8 cellular contexts compared by ENCODE assay signal in genomic region chr7:135510603-135511183, GRCh38. TPM values are rescaled to one million over a fixed set of nuclear protein-coding genes. Genes with fewer than 3 reads are reported as not detected.
DNase-seq lines count a peak whose midpoint lies in the region; ATAC-seq and TF ChIP-seq lines count a peak whose summit lies in the region.

No MANE protein-coding gene starts in this region.

- no peaks in the 10 kb centered on the region for H3K9me2 ChIP-seq in SU-DHL-6 (replicated peaks; ENCODE audit: insufficient read depth, low read length)

- H3K36me3 ChIP-seq in SU-DHL-6 (ENCODE audit: low read length), result no peaks in the 10 kb centered on the region

- peak overlapping the region; percentile 79 for H3K4me2 ChIP-seq in SU-DHL-6 (ENCODE audit: low read depth, low read length, poor library complexity, severe bottlenecking)

- H3K9me3 ChIP-seq in SU-DHL-6 (ENCODE audit: insufficient read depth, low read length), result no peaks in the 10 kb centered on the region

- H3K79me2 ChIP-seq in SU-DHL-6 (ENCODE audit: insufficient read depth, low read length), result peaks cover 41% of the 10 kb centered on the region

- peak overlapping the region; percentile 98 for H2AFZ ChIP-seq in SU-DHL-6 (ENCODE audit: low read depth, low read length, severe bottlenecking)

- ATAC-seq in foreskin keratinocyte (no peak), HG02571 (IDR thresholded peaks at IDR 0.05; ENCODE audit: unreplicated experiment) (no peak)

- H3K27ac ChIP-seq in SU-DHL-6 (ENCODE audit: low read depth, low read length) (peak overlapping the region; percentile 27; the same call in 1 of the 2 replicates), foreskin keratinocyte (no peak overlapping the region)

- H3K4me3 ChIP-seq in AG09309 (ENCODE audit: control insufficient read depth, low read depth, low read length), result peak overlapping the region; percentile 46
- H3K4me3 ChIP-seq in SU-DHL-6 (ENCODE audit: insufficient read depth, low read length, poor library complexity, severe bottlenecking), result peak overlapping the region; percentile 84
- peak overlapping the region; percentile 96 for H3K4me3 ChIP-seq in skeletal muscle cell (ENCODE audit: low read depth, low read length)

- H4K20me1 ChIP-seq in SU-DHL-6 (ENCODE audit: low read depth, low read length), result no peaks in the 10 kb centered on the region

- H3F3A ChIP-seq in SU-DHL-6 (ENCODE audit: insufficient read depth), result peaks cover 9% of the 10 kb centered on the region; the same call in 1 of the 2 replicates

- no peaks in the 10 kb centered on the region for H3K27me3 ChIP-seq in SU-DHL-6 (ENCODE audit: low read length)
- no peaks in the 10 kb centered on the region for H3K27me3 ChIP-seq in foreskin keratinocyte

- no peaks in the 10 kb centered on the region for H3K4me1 ChIP-seq in foreskin keratinocyte

- TF ChIP-seq CTCF in AG09309 (IDR thresholded peaks at IDR 0.05; ENCODE audit: control insufficient read depth, insufficient read depth, low read depth, low read length, missing control alignments) (peak; percentile 28), GM20000 (IDR thresholded peaks at IDR 0.05; ENCODE audit: extremely low read depth, missing control alignments) (no peak), SU-DHL-6 (IDR thresholded peaks at IDR 0.05; ENCODE audit: insufficient read depth, low read length, poor library complexity, severe bottlenecking) (no peak), foreskin keratinocyte (conservative IDR thresholded peaks at IDR 0.05) (peak; percentile 39)

- peak overlapping the region; percentile 80 for H3K9ac ChIP-seq in SU-DHL-6 (ENCODE audit: low read length)

- DNase-seq in AG09309 (ENCODE audit: low read depth) (no peak), GM20000 (ENCODE audit: low spot score) (peak; percentile 14), foreskin keratinocyte (no peak), skeletal muscle cell (ENCODE audit: low read depth) (no peak), occipital lobe (lab: John Stamatoyannopoulos, UW) (no peak), NOMO-1 treated with dmso at 0.1 percent for 144 hours (lab: John Stamatoyannopoulos, UW; ENCODE audit: unreplicated experiment) (no peak)

RNA-seq across cellular contexts. Expression of gene CNOT4, which starts 0.8 kb away (rescaled TPM):
- 13.3 and 14.7 TPM in 2 replicates for total RNA-seq in foreskin keratinocyte
- 5.6 and 6.5 TPM in 2 replicates for polyA plus RNA-seq in foreskin keratinocyte
- 32.4 TPM for total RNA-seq in occipital lobe

RNA-seq across cellular contexts. Expression of gene NUP205, which starts 47.0 kb away (rescaled TPM):
- total RNA-seq in foreskin keratinocyte (99.3 and 104 TPM in 2 replicates), occipital lobe (58.0 TPM)
- polyA plus RNA-seq in foreskin keratinocyte, result 55.6 and 63.5 TPM in 2 replicates

Comparison
In these comparisons a context has a peak if more than half of its experiments do, and no peak if none do; other contexts are left out.
1. H3K4me3 ChIP-seq: peak in every context shown above with its lines; median percentile 96 in skeletal muscle cell; 84 in SU-DHL-6; 46 in AG09309.
2. CTCF ChIP-seq: peak in AG09309 (single experiment) and foreskin keratinocyte (single experiment); none in GM20000 (single experiment) and SU-DHL-6 (single experiment).